Comparison of ENCODE assay signal across 29 cellular contexts in genomic region chr12:61018571-61018970, GRCh38.
DNase-seq lines count a peak whose midpoint lies in the region; ATAC-seq, FAIRE-seq and TF ChIP-seq lines count a peak whose summit lies in the region.
"Had no signal": no experiment of that assay in that cellular context is flagged by ENCODE, and none has a peak within 500 bp of the region (broad histone marks: within the 10 kb centered on the region; RNA-seq: fewer than 3 reads in every experiment).

No MANE protein-coding gene starts in this region.

- H3K27ac ChIP-seq in heart right ventricle (no peak overlapping the region), kidney (ENCODE audit: low read depth in 2 of 2, low read length in 2 of 2) (no peak overlapping the region)
- H3K27ac ChIP-seq: breast epithelium, coronary artery, esophagus muscularis mucosa, gastrocnemius medialis, right lobe of liver, SK-N-MC had no signal

- FAIRE-seq in kidney (lab: Jason Lieb, UNC) = no peak
- FAIRE-seq: A204.1 had no signal

- DNase-seq in GM12865 (ENCODE audit: low read depth) (peak; percentile 17), SKM-1 (lab: John Stamatoyannopoulos, UW; ENCODE audit: unreplicated experiment) (peak; percentile 3), A172 (ENCODE audit: low spot score) (no peak), heart right ventricle (no peak), NCI-H1105 (lab: John Stamatoyannopoulos, UW) (no peak), kidney (no peak)
- DNase-seq: activated CD8-positive, alpha-beta T cell treated with anti-CD3 and anti-CD28 coated beads, Interleukin-2, amount 10 ng/mL, durations not matched to agents 7 days and 5 days; activated naive CD4-positive, alpha-beta T cell treated with Interleukin-2 at 50 U/mL for 16 hours; activated T-cell treated with anti-CD3 and anti-CD28 coated beads, Interleukin-2, amount 50 U/mL, for 4 hours; amniotic stem cell; CD8-positive, alpha-beta memory T cell; gastrocnemius medialis; GF-D8; hypothalamus; left ventricle myocardium superior; NCI-H2081; posterior cingulate gyrus; right lobe of liver; stimulated activated CD4-positive, alpha-beta T cell treated with anti-CD3 and anti-CD28 coated beads, Interleukin-15, amount 100 ng/mL, for 24 hours; stimulated activated CD8-positive, alpha-beta memory T cell treated with anti-CD3 and anti-CD28 coated beads, Interleukin-4, amount 100 ng/mL, for 48 hours had no signal

- intact Hi-C loops in heart right ventricle (cut with DNase I) = no loop called here
- intact Hi-C loops in kidney (cut with DNase I) = no loop called here

- H3K27me3 ChIP-seq in heart right ventricle = no peaks in the 10 kb centered on the region
- H3K27me3 ChIP-seq: breast epithelium, esophagus muscularis mucosa, gastrocnemius medialis, right lobe of liver had no signal

- H3K36me3 ChIP-seq in heart right ventricle (no peaks in the 10 kb centered on the region), kidney (ENCODE audit: control insufficient read depth in 1 of 2, insufficient read depth in 2 of 2, low read length in 2 of 2) (no peaks in the 10 kb centered on the region)
- H3K36me3 ChIP-seq: breast epithelium, esophagus muscularis mucosa, gastrocnemius medialis, HAP-1, right lobe of liver had no signal

- ATAC-seq in HG02610 (IDR thresholded peaks at IDR 0.05; ENCODE audit: unreplicated experiment) (peak; percentile 80), HG03565 (IDR thresholded peaks at IDR 0.05; ENCODE audit: unreplicated experiment) (peak; percentile 90), heart right ventricle (no peak)
- ATAC-seq: activated CD4-positive, CD25-positive, alpha-beta regulatory T cell treated with anti-CD3 and anti-CD28 coated beads, Interleukin-2, amount 50 U/mL, for 24 hours; activated CD8-positive, alpha-beta T cell treated with anti-CD3 and anti-CD28 coated beads, Interleukin-2, amount 10 ng/mL, durations not matched to agents 7 days and 5 days; activated T-cell treated with anti-CD3 and anti-CD28 coated beads, Interleukin-2, amount 50 U/mL, for 4 hours; gastrocnemius medialis; left ventricle myocardium superior; right lobe of liver had no signal

- H3K9ac ChIP-seq in kidney (ENCODE audit: low read length in 2 of 2) = no peak overlapping the region

- H3K4me1 ChIP-seq in heart right ventricle (no peaks in the 10 kb centered on the region), kidney (ENCODE audit: control insufficient read depth in 1 of 2, insufficient read depth in 1 of 2, low read depth in 1 of 2, low read length in 2 of 2) (no peaks in the 10 kb centered on the region)
- H3K4me1 ChIP-seq: breast epithelium, esophagus muscularis mucosa, gastrocnemius medialis, HAP-1, right lobe of liver had no signal

- H3K4me3 ChIP-seq in GM12865 (ENCODE audit: low read depth, low read length) = no peak overlapping the region
- no peak overlapping the region for H3K4me3 ChIP-seq in heart right ventricle
- no peak overlapping the region for H3K4me3 ChIP-seq in kidney (ENCODE audit: low read length in 2 of 2)
- H3K4me3 ChIP-seq: breast epithelium, coronary artery, esophagus muscularis mucosa, gastrocnemius medialis, HAP-1, right lobe of liver, SK-N-MC had no signal

- peaks cover 0 to 56% (median 0%) of the 10 kb centered on the region in 11 donors for H3K9me3 ChIP-seq in heart right ventricle
- peaks cover 0 to 3% of the 10 kb centered on the region in 2 donors for H3K9me3 ChIP-seq in kidney (ENCODE audit: control insufficient read depth in 1 of 2, low read length in 2 of 2)
- H3K9me3 ChIP-seq: breast epithelium, gastrocnemius medialis, HAP-1, right lobe of liver had no signal

- TF ChIP-seq CTCF in GM12865 (IDR thresholded peaks at IDR 0.05; ENCODE audit: insufficient read depth, low read depth, low read length, missing control alignments) (no peak), heart right ventricle (IDR thresholded peaks at IDR 0.05) (no peak), kidney (IDR thresholded peaks at IDR 0.05; ENCODE audit: borderline replicate concordance, extremely low read depth, insufficient read depth) (no peak)

Comparison
In these comparisons a context has a peak if more than half of its experiments do, and no peak if none do; other contexts are left out.
1. DNase-seq: peak in GM12865 (single experiment) and SKM-1 (single experiment); none in A172 (single experiment), heart right ventricle (0 of 2), NCI-H1105 (single experiment) and kidney (single experiment).
2. ATAC-seq: peak in HG02610 (single experiment) and HG03565 (single experiment); none in heart right ventricle (0 of 8).